18 cellular contexts compared by ENCODE assay signal in genomic region chr15:45921376-45921775, GRCh38.
DNase-seq lines count a peak whose midpoint lies in the region; ATAC-seq and TF ChIP-seq lines count a peak whose summit lies in the region.
"Had no signal": no experiment of that assay in that cellular context is flagged by ENCODE, and none has a peak within 500 bp of the region (broad histone marks: within the 10 kb centered on the region; RNA-seq: fewer than 3 reads in every experiment).

No MANE protein-coding gene starts in this region.

- no peak overlapping the region for H3K4me3 Mint-ChIP-seq in activated T-helper 1 cell treated with anti-CD3 and anti-CD28 coated beads, Interleukin-12 subunit alpha, Interleukin-12 subunit beta, Interleukin-2, Interleukin-4 antibody, amounts not matched to agents 30 ng/mL and 10 ng/mL and 1 ng/mL, durations not matched to agents 14 hours and 24 hours and 36 hours
- H3K4me3 Mint-ChIP-seq in activated CD8-positive, alpha-beta T cell treated with anti-CD3 and anti-CD28 coated beads for 36 hours = no peak overlapping the region
- H3K4me3 Mint-ChIP-seq in activated naive CD4-positive, alpha-beta T cell treated with anti-CD3 and anti-CD28 coated beads for 36 hours = no peak overlapping the region
- H3K4me3 Mint-ChIP-seq: activated naive CD8-positive, alpha-beta T cell treated with anti-CD3 and anti-CD28 coated beads for 36 hours; CD8-positive, alpha-beta memory T cell; naive B cell had no signal

- DNase-seq in Right ventricle myocardium inferior (ENCODE audit: missing footprints) = no peak
- no peak for DNase-seq in left cardiac atrium
- peak; percentile 6 for DNase-seq in astrocyte of the hippocampus (ENCODE audit: low read depth, low spot score)
- DNase-seq in kidney tubule cell (ENCODE audit: low spot score) = peak; percentile 36
- DNase-seq in upper lobe of right lung = no peak
- DNase-seq in activated T-helper 1 cell treated with anti-CD3 and anti-CD28 coated beads, Interleukin-12 subunit alpha, Interleukin-12 subunit beta, Interleukin-2, Interleukin-4 antibody, amounts not matched to agents 30 ng/mL and 10 ng/mL and 1 ng/mL, durations not matched to agents 14 hours and 24 hours and 36 hours (ENCODE audit: low spot score) = no peak
- no peak for DNase-seq in activated CD8-positive, alpha-beta T cell treated with anti-CD3 and anti-CD28 coated beads for 36 hours
- DNase-seq in activated naive CD4-positive, alpha-beta T cell treated with anti-CD3 and anti-CD28 coated beads for 36 hours = no peak
- DNase-seq: activated CD4-positive, alpha-beta T cell treated with anti-CD3 and anti-CD28 coated beads for 1 hour; activated naive CD8-positive, alpha-beta T cell treated with anti-CD3 and anti-CD28 coated beads for 36 hours; CD8-positive, alpha-beta memory T cell; GF-D8; islet precursor cell; naive B cell; NCI-H1092 treated with DMSO at 0.1 percent for 48 hours; retina; stimulated activated CD4-positive, alpha-beta T cell treated with anti-CD3 and anti-CD28 coated beads, Interleukin-4, amount 100 ng/mL, for 1 hour had no signal

- H3K4me3 ChIP-seq in upper lobe of right lung = no peak overlapping the region
- H3K4me3 ChIP-seq: tibial nerve had no signal

- no peaks in the 10 kb centered on the region for H3K27me3 ChIP-seq in upper lobe of right lung
- H3K27me3 ChIP-seq: tibial nerve had no signal

- TF ChIP-seq CTCF in upper lobe of right lung (IDR thresholded peaks at IDR 0.05) = no peak
- TF ChIP-seq CTCF in activated CD8-positive, alpha-beta T cell treated with anti-CD3 and anti-CD28 coated beads for 36 hours (IDR thresholded peaks at IDR 0.05) = no peak

- POLR2A ChIA-PET in activated CD8-positive, alpha-beta T cell treated with anti-CD3 and anti-CD28 coated beads for 36 hours (lab: Charles Lee) = interaction anchor here (1.2 kb wide), 1 partner anchor 11 kb away, joined by 3 read pairs; no protein-coding TSS in a partner anchor

- no peaks in the 10 kb centered on the region for H3K9me3 Mint-ChIP-seq in activated T-helper 1 cell treated with anti-CD3 and anti-CD28 coated beads, Interleukin-12 subunit alpha, Interleukin-12 subunit beta, Interleukin-2, Interleukin-4 antibody, amounts not matched to agents 30 ng/mL and 10 ng/mL and 1 ng/mL, durations not matched to agents 14 hours and 24 hours and 36 hours
- no peaks in the 10 kb centered on the region for H3K9me3 Mint-ChIP-seq in activated CD8-positive, alpha-beta T cell treated with anti-CD3 and anti-CD28 coated beads for 36 hours
- H3K9me3 Mint-ChIP-seq in activated naive CD4-positive, alpha-beta T cell treated with anti-CD3 and anti-CD28 coated beads for 36 hours = no peaks in the 10 kb centered on the region
- H3K9me3 Mint-ChIP-seq: activated naive CD8-positive, alpha-beta T cell treated with anti-CD3 and anti-CD28 coated beads for 36 hours had no signal

- no peaks in the 10 kb centered on the region for H3K36me3 Mint-ChIP-seq in activated T-helper 1 cell treated with anti-CD3 and anti-CD28 coated beads, Interleukin-12 subunit alpha, Interleukin-12 subunit beta, Interleukin-2, Interleukin-4 antibody, amounts not matched to agents 30 ng/mL and 10 ng/mL and 1 ng/mL, durations not matched to agents 14 hours and 24 hours and 36 hours (ENCODE audit: low read depth)
- H3K36me3 Mint-ChIP-seq in activated CD8-positive, alpha-beta T cell treated with anti-CD3 and anti-CD28 coated beads for 36 hours (ENCODE audit: low read depth) = no peaks in the 10 kb centered on the region
- no peaks in the 10 kb centered on the region for H3K36me3 Mint-ChIP-seq in activated naive CD4-positive, alpha-beta T cell treated with anti-CD3 and anti-CD28 coated beads for 36 hours (ENCODE audit: low read depth)
- H3K36me3 Mint-ChIP-seq: activated naive CD8-positive, alpha-beta T cell treated with anti-CD3 and anti-CD28 coated beads for 36 hours; CD8-positive, alpha-beta memory T cell; naive B cell had no signal

- no peaks in the 10 kb centered on the region for H3K36me3 ChIP-seq in upper lobe of right lung
- H3K36me3 ChIP-seq: tibial nerve had no signal

- H3K27ac ChIP-seq in upper lobe of right lung = no peak overlapping the region
- H3K27ac ChIP-seq: tibial nerve had no signal

- peak; percentile 56 for ATAC-seq in Right ventricle myocardium inferior
- ATAC-seq in left cardiac atrium = no peak
- ATAC-seq in upper lobe of right lung = peak; percentile 63
- no peak for ATAC-seq in activated CD8-positive, alpha-beta T cell treated with anti-CD3 and anti-CD28 coated beads for 36 hours

- no peaks in the 10 kb centered on the region for H3K4me1 Mint-ChIP-seq in activated T-helper 1 cell treated with anti-CD3 and anti-CD28 coated beads, Interleukin-12 subunit alpha, Interleukin-12 subunit beta, Interleukin-2, Interleukin-4 antibody, amounts not matched to agents 30 ng/mL and 10 ng/mL and 1 ng/mL, durations not matched to agents 14 hours and 24 hours and 36 hours (ENCODE audit: low read depth)
- H3K4me1 Mint-ChIP-seq in activated CD8-positive, alpha-beta T cell treated with anti-CD3 and anti-CD28 coated beads for 36 hours (ENCODE audit: low read depth) = no peaks in the 10 kb centered on the region
- H3K4me1 Mint-ChIP-seq in activated naive CD4-positive, alpha-beta T cell treated with anti-CD3 and anti-CD28 coated beads for 36 hours (ENCODE audit: low read depth) = no peaks in the 10 kb centered on the region
- H3K4me1 Mint-ChIP-seq: activated naive CD8-positive, alpha-beta T cell treated with anti-CD3 and anti-CD28 coated beads for 36 hours; CD8-positive, alpha-beta memory T cell; naive B cell had no signal

- intact Hi-C loops in Right ventricle myocardium inferior (cut with DNase I) = no loop called here
- intact Hi-C loops in left cardiac atrium (cut with DNase I) = no loop called here
- intact Hi-C loops in upper lobe of right lung (cut with DNase I) = no loop called here
- intact Hi-C loops in activated T-helper 1 cell treated with anti-CD3 and anti-CD28 coated beads, Interleukin-12 subunit alpha, Interleukin-12 subunit beta, Interleukin-2, Interleukin-4 antibody, amounts not matched to agents 30 ng/mL and 10 ng/mL and 1 ng/mL, durations not matched to agents 14 hours and 24 hours and 36 hours (cut with micrococcal nuclease) = no loop called here
- intact Hi-C loops in activated CD8-positive, alpha-beta T cell treated with anti-CD3 and anti-CD28 coated beads for 36 hours (cut with micrococcal nuclease) = no loop called here
- intact Hi-C loops in activated naive CD4-positive, alpha-beta T cell treated with anti-CD3 and anti-CD28 coated beads for 36 hours (cut with micrococcal nuclease) = no loop called here

- CTCF ChIA-PET in activated CD8-positive, alpha-beta T cell treated with anti-CD3 and anti-CD28 coated beads for 36 hours (lab: Charles Lee) = no interaction called here
- CTCF ChIA-PET in activated naive CD4-positive, alpha-beta T cell treated with anti-CD3 and anti-CD28 coated beads for 36 hours (lab: Charles Lee) = no interaction called here

- no peaks in the 10 kb centered on the region for H3K4me1 ChIP-seq in upper lobe of right lung
- H3K4me1 ChIP-seq: tibial nerve had no signal

- H3K27ac Mint-ChIP-seq in activated T-helper 1 cell treated with anti-CD3 and anti-CD28 coated beads, Interleukin-12 subunit alpha, Interleukin-12 subunit beta, Interleukin-2, Interleukin-4 antibody, amounts not matched to agents 30 ng/mL and 10 ng/mL and 1 ng/mL, durations not matched to agents 14 hours and 24 hours and 36 hours = no peak overlapping the region
- no peak overlapping the region for H3K27ac Mint-ChIP-seq in activated CD8-positive, alpha-beta T cell treated with anti-CD3 and anti-CD28 coated beads for 36 hours
- H3K27ac Mint-ChIP-seq in activated naive CD4-positive, alpha-beta T cell treated with anti-CD3 and anti-CD28 coated beads for 36 hours = no peak overlapping the region
- H3K27ac Mint-ChIP-seq: activated naive CD8-positive, alpha-beta T cell treated with anti-CD3 and anti-CD28 coated beads for 36 hours; CD8-positive, alpha-beta memory T cell had no signal

- no peaks in the 10 kb centered on the region for H3K27me3 Mint-ChIP-seq in activated T-helper 1 cell treated with anti-CD3 and anti-CD28 coated beads, Interleukin-12 subunit alpha, Interleukin-12 subunit beta, Interleukin-2, Interleukin-4 antibody, amounts not matched to agents 30 ng/mL and 10 ng/mL and 1 ng/mL, durations not matched to agents 14 hours and 24 hours and 36 hours (ENCODE audit: insufficient read depth)
- H3K27me3 Mint-ChIP-seq in activated CD8-positive, alpha-beta T cell treated with anti-CD3 and anti-CD28 coated beads for 36 hours = no peaks in the 10 kb centered on the region
- peaks cover 4% of the 10 kb centered on the region for H3K27me3 Mint-ChIP-seq in activated naive CD4-positive, alpha-beta T cell treated with anti-CD3 and anti-CD28 coated beads for 36 hours (ENCODE audit: low read depth)
- H3K27me3 Mint-ChIP-seq: CD8-positive, alpha-beta memory T cell had no signal

- no peaks in the 10 kb centered on the region for H3K9me3 ChIP-seq in upper lobe of right lung
- H3K9me3 ChIP-seq: tibial nerve had no signal

Comparison
In these comparisons a context has a peak if more than half of its experiments do, and no peak if none do; other contexts are left out.
1. ATAC-seq: peak in Right ventricle myocardium inferior (single experiment) and upper lobe of right lung (single experiment); none in left cardiac atrium (0 of 2) and activated CD8-positive, alpha-beta T cell treated with anti-CD3 and anti-CD28 coated beads for 36 hours (single experiment).
2. DNase-seq: peak in astrocyte of the hippocampus (single experiment) and kidney tubule cell (single experiment); none in Right ventricle myocardium inferior (single experiment), left cardiac atrium (single experiment), upper lobe of right lung (single experiment), activated T-helper 1 cell treated with anti-CD3 and anti-CD28 coated beads, Interleukin-12 subunit alpha, Interleukin-12 subunit beta, Interleukin-2, Interleukin-4 antibody, amounts not matched to agents 30 ng/mL and 10 ng/mL and 1 ng/mL, durations not matched to agents 14 hours and 24 hours and 36 hours (single experiment), activated CD8-positive, alpha-beta T cell treated with anti-CD3 and anti-CD28 coated beads for 36 hours (single experiment) and activated naive CD4-positive, alpha-beta T cell treated with anti-CD3 and anti-CD28 coated beads for 36 hours (single experiment).